ENCODE assay signal across 17 cellular contexts in the genomic region with DNA sequence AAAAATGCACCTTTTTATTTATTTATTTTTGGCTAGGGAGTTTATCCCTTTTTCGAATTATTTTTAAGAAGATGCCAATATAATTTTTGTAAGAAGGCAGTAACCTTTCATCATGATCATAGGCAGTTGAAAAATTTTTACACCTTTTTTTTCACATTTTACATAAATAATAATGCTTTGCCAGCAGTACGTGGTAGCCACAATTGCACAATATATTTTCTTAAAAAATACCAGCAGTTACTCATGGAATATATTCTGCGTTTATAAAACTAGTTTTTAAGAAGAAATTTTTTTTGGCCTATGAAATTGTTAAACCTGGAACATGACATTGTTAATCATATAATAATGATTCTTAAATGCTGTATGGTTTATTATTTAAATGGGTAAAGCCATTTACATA. TPM values are rescaled to one million over a fixed set of nuclear protein-coding genes. Genes with fewer than 3 reads are reported as not detected.
DNase-seq lines count a peak whose midpoint lies in the region; ATAC-seq and TF ChIP-seq lines count a peak whose summit lies in the region.
"Had no signal": no experiment of that assay in that cellular context is flagged by ENCODE, and none has a peak within 500 bp of the region (broad histone marks: within the 10 kb centered on the region; RNA-seq: fewer than 3 reads in every experiment).

No MANE protein-coding gene starts in this region.

- no peaks in the 10 kb centered on the region for H3K4me1 ChIP-seq in breast epithelium
- H3K4me1 ChIP-seq in Karpas-422 (ENCODE audit: low read length): peaks cover 72% of the 10 kb centered on the region

- H3K36me3 ChIP-seq in breast epithelium (no peaks in the 10 kb centered on the region), Karpas-422 (ENCODE audit: insufficient read depth, low read length) (peaks cover 63% of the 10 kb centered on the region)

- TF ChIP-seq CTCF in MCF 10A (IDR thresholded peaks at IDR 0.05; ENCODE audit: unreplicated experiment) (no peak), breast epithelium (IDR thresholded peaks at IDR 0.05) (no peak), osteocyte (IDR thresholded peaks at IDR 0.05) (no peak)

- CTCF ChIA-PET in MCF 10A (lab: Yijun Ruan, JAX): interaction anchor here (1.9 kb wide), 1 partner anchor 18 kb away, joined by 7 read pairs; no protein-coding TSS in a partner anchor

- H3K27ac Mint-ChIP-seq in MCF 10A (ENCODE audit: low read depth, unreplicated experiment) (no peak overlapping the region), osteocyte (ENCODE audit: unreplicated experiment) (peak overlapping the region; percentile 71)
- H3K27ac Mint-ChIP-seq in activated naive CD8-positive, alpha-beta T cell treated with anti-CD3 and anti-CD28 coated beads, Interleukin-2, amount 50 U/mL, for 24 hours: no peak overlapping the region
- H3K27ac Mint-ChIP-seq: memory B cell had no signal

- H3K27ac ChIP-seq in breast epithelium (no peak overlapping the region), Karpas-422 (ENCODE audit: low read length) (peak overlapping the region; percentile 90)

- DNase-seq in MCF 10A (ENCODE audit: unreplicated experiment) (no peak), breast epithelium (ENCODE audit: low spot score in 2 of 2) (no peak), Karpas-422 (no peak), osteocyte (ENCODE audit: extremely low spot score, unreplicated experiment) (no peak), T1000 (lab: John Stamatoyannopoulos, UW) (no peak), DMS79 treated with DMSO at 0.1 percent for 48 hours (lab: John Stamatoyannopoulos, UW) (no peak), amygdala (lab: John Stamatoyannopoulos, UW) (no peak)
- DNase-seq in activated naive CD8-positive, alpha-beta T cell treated with anti-CD3 and anti-CD28 coated beads, Interleukin-2, amount 50 U/mL, for 24 hours: no peak
- DNase-seq: activated CD4-positive, alpha-beta T cell treated with anti-CD3 and anti-CD28 coated beads, Interleukin-2, amount 50 U/mL, for 1 hour; aorta; GDM1; immature natural killer cell; NCI-H146; NCI-H2227 treated with DMSO at 0.1 percent for 48 hours; SHP77 treated with DMSO at 0.1 percent for 48 hours; substantia nigra had no signal

- H3K36me3 Mint-ChIP-seq in MCF 10A (ENCODE audit: insufficient read depth, unreplicated experiment) (peaks cover 71% of the 10 kb centered on the region), osteocyte (ENCODE audit: unreplicated experiment) (peaks cover 56% of the 10 kb centered on the region)
- H3K36me3 Mint-ChIP-seq in activated naive CD8-positive, alpha-beta T cell treated with anti-CD3 and anti-CD28 coated beads, Interleukin-2, amount 50 U/mL, for 24 hours (ENCODE audit: low read depth): peaks cover 66% of the 10 kb centered on the region

- H3K4me3 ChIP-seq in breast epithelium (no peak overlapping the region), Karpas-422 (ENCODE audit: low read length) (peak overlapping the region; percentile 80)

- no peaks in the 10 kb centered on the region for H3K27me3 Mint-ChIP-seq in MCF 10A (ENCODE audit: insufficient read depth, unreplicated experiment)
- H3K27me3 Mint-ChIP-seq in activated naive CD8-positive, alpha-beta T cell treated with anti-CD3 and anti-CD28 coated beads, Interleukin-2, amount 50 U/mL, for 24 hours: no peaks in the 10 kb centered on the region
- no peaks in the 10 kb centered on the region for H3K27me3 Mint-ChIP-seq in osteocyte (ENCODE audit: unreplicated experiment)
- H3K27me3 Mint-ChIP-seq: memory B cell had no signal

- POLR2A ChIA-PET in MCF 10A (lab: Yijun Ruan, JAX): interaction anchor here (0.7 to 10.2 kb wide), 4 partner anchors 15 to 287 kb away, joined by 3 to 158 read pairs (median 4); a partner anchor contains a TSS

- no peaks in the 10 kb centered on the region for H3K9me3 Mint-ChIP-seq in MCF 10A (ENCODE audit: unreplicated experiment)
- no peaks in the 10 kb centered on the region for H3K9me3 Mint-ChIP-seq in activated naive CD8-positive, alpha-beta T cell treated with anti-CD3 and anti-CD28 coated beads, Interleukin-2, amount 50 U/mL, for 24 hours
- no peaks in the 10 kb centered on the region for H3K9me3 Mint-ChIP-seq in osteocyte (ENCODE audit: unreplicated experiment)
- H3K9me3 Mint-ChIP-seq: immature natural killer cell, memory B cell had no signal

- TF ChIP-seq POLR2A in breast epithelium (IDR thresholded peaks at IDR 0.05): no peak

- H3K4me1 Mint-ChIP-seq in MCF 10A (ENCODE audit: insufficient read depth, unreplicated experiment): peaks cover 6% of the 10 kb centered on the region
- H3K4me1 Mint-ChIP-seq in activated naive CD8-positive, alpha-beta T cell treated with anti-CD3 and anti-CD28 coated beads, Interleukin-2, amount 50 U/mL, for 24 hours: peaks cover 36% of the 10 kb centered on the region
- H3K4me1 Mint-ChIP-seq in osteocyte (ENCODE audit: unreplicated experiment): peaks cover 35% of the 10 kb centered on the region

- H3K9me3 ChIP-seq in breast epithelium (no peaks in the 10 kb centered on the region), Karpas-422 (ENCODE audit: low read length) (no peaks in the 10 kb centered on the region)

- peaks cover 28% of the 10 kb centered on the region for H4K20me1 ChIP-seq in Karpas-422 (ENCODE audit: insufficient read depth, low read depth, low read length)

- no peak overlapping the region for H2AFZ ChIP-seq in Karpas-422 (ENCODE audit: low read length)

- no peak for ATAC-seq in activated naive CD8-positive, alpha-beta T cell treated with anti-CD3 and anti-CD28 coated beads, Interleukin-2, amount 50 U/mL, for 24 hours

- TSS peak; percentile 39 for BruUV-seq in MCF 10A (replicated peaks; lab: Mats Ljungman, UMichigan)

- no peaks in the 10 kb centered on the region for H3K9me2 ChIP-seq in Karpas-422 (replicated peaks; ENCODE audit: insufficient read depth, low read length)

- H3K9ac ChIP-seq in Karpas-422 (ENCODE audit: low read length): peak overlapping the region; percentile 81; the same call in 1 of the 2 replicates

- peaks cover 84% of the 10 kb centered on the region for H3K79me2 ChIP-seq in Karpas-422 (ENCODE audit: low read length)

- no peaks in the 10 kb centered on the region for H3K27me3 ChIP-seq in breast epithelium
- H3K27me3 ChIP-seq in Karpas-422 (ENCODE audit: low read length): no peaks in the 10 kb centered on the region

- intact Hi-C loops in MCF 10A (cut with micrococcal nuclease) (no loop called here), breast epithelium (cut with DNase I; ENCODE audit: low total_unique reads) (no loop called here)

- no peak overlapping the region for H3K4me3 Mint-ChIP-seq in MCF 10A (ENCODE audit: unreplicated experiment)
- H3K4me3 Mint-ChIP-seq in activated naive CD8-positive, alpha-beta T cell treated with anti-CD3 and anti-CD28 coated beads, Interleukin-2, amount 50 U/mL, for 24 hours: peak overlapping the region; percentile 10
- no peak overlapping the region for H3K4me3 Mint-ChIP-seq in osteocyte (ENCODE audit: unreplicated experiment)
- H3K4me3 Mint-ChIP-seq: immature natural killer cell, memory B cell had no signal

- peak overlapping the region; percentile 82 for H3K4me2 ChIP-seq in Karpas-422 (ENCODE audit: low read depth, low read length, poor library complexity, severe bottlenecking)

RNA-seq across cellular contexts. Expression of a gene that starts 14.9 kb away (rescaled TPM):
- total RNA-seq in MCF 10A (2022) (18.4 and 21.0 TPM in 2 replicates), breast epithelium (1 to 10 TPM; 4.6 to 9.1 (median 7.2) TPM), osteocyte (8.9 and 9.1 TPM in 2 replicates)
- 32.7 and 33.4 TPM in 2 replicates for total RNA-seq in Karpas-422 (2014; rRNA removed; shearing (Covaris generic); ENCODE audit: low replicate concordance)

RNA-seq across cellular contexts. Expression of a gene that starts 52.0 kb away (rescaled TPM):
- total RNA-seq in MCF 10A (2022) (193 and 202 TPM in 2 replicates), breast epithelium (100 to 1,000 TPM in 1 of 3 donors, 10 to 100 TPM in 2; 64.8 to 104 (median 92.3) TPM), osteocyte (326 and 332 TPM in 2 replicates)
- total RNA-seq in Karpas-422 (2014; rRNA removed; shearing (Covaris generic); ENCODE audit: low replicate concordance): 111 and 233 TPM in 2 replicates
